22 cellular contexts compared by ENCODE assay signal in the genomic region with DNA sequence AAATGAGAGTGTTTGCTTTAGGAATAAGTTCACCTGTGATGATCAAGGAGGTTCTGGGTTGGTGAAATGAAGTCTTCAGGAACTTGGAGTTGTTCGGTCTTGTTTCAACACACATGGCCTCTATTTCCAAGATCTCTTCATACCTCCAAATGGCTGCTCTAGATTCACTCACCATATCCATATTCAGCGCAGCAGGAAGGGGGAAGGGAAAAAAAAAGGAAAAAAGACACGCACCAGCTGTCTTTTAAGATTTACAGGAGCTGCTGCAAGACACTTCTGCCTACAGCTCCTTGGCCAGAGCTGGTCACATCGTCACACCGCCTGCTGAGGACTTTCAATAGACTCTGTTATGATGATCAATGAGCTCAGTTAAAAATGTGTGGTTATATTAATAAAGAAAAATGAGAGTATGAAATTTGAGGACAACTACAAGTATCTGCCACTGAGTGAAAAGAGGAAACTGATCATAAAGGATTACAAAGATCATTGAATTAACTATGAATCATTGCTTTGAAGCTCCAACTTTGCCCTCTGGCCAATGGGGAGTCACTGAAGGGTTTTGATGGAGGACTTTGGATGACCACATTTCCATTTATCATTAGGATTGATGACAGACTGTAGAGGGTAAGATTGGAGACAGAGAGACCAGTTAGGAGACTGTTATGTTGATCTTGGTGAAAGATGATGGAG.
A peak's percentile ranks its signal among the peaks of the same experiment; 100 is the strongest.
DNase-seq lines count a peak whose midpoint lies in the region; ATAC-seq and TF ChIP-seq lines count a peak whose summit lies in the region.
"Had no signal": no experiment of that assay in that cellular context is flagged by ENCODE, and none has a peak within 500 bp of the region (broad histone marks: within the 10 kb centered on the region; RNA-seq: fewer than 3 reads in every experiment).

No MANE protein-coding gene starts in this region.

- 89 to 93% methylated on average over 5 of the region's 5 CpGs for WGBS in lower leg skin, 2 donors

- DNase-seq in NCI-H82 (lab: John Stamatoyannopoulos, UW): peak; percentile 11
- DNase-seq in NCI-H82 treated with DMSO at 0.1 percent for 48 hours (lab: John Stamatoyannopoulos, UW; ENCODE audit: unreplicated experiment): no peak
- no peak for DNase-seq in RWPE2 (ENCODE audit: low spot score)
- DNase-seq in fibroblast of mammary gland (ENCODE audit: low read depth): peak; percentile 91
- DNase-seq in lower leg skin (ENCODE audit: low spot score in 2 of 2): no peak
- no peak for DNase-seq in SW 1271 (lab: John Stamatoyannopoulos, UW)
- no peak for DNase-seq in mucosa of descending colon
- DNase-seq in DMS 273 (lab: John Stamatoyannopoulos, UW; ENCODE audit: unreplicated experiment): no peak
- DNase-seq: CD8-positive, alpha-beta T cell; DND-41; GDM1; GOT3; HFFc6; KG1; NCI-H1092 treated with DMSO at 0.1 percent for 48 hours; NCI-H2081 treated with DMSO at 0.1 percent for 48 hours; NCI-H510A treated with DMSO at 0.1 percent for 48 hours; SHP77 had no signal

- H3K9me3 ChIP-seq in RWPE2 (ENCODE audit: severe bottlenecking): peaks cover 4% of the 10 kb centered on the region
- H3K9me3 ChIP-seq in mucosa of descending colon: no peaks in the 10 kb centered on the region
- H3K9me3 ChIP-seq: BLaER1, Peyer's patch had no signal

- TF ChIP-seq POLR2A in lower leg skin (IDR thresholded peaks at IDR 0.05): no peak

- TF ChIP-seq CTCF in RWPE2 (IDR thresholded peaks at IDR 0.05; ENCODE audit: poor library complexity, severe bottlenecking) (no peak), fibroblast of mammary gland (conservative IDR thresholded peaks at IDR 0.05; ENCODE audit: control insufficient read depth, insufficient read depth, low read depth, low read length) (no peak), lower leg skin (IDR thresholded peaks at IDR 0.05) (no peak), mucosa of descending colon (IDR thresholded peaks at IDR 0.05) (no peak)

- H3K36me3 ChIP-seq in RWPE2 (ENCODE audit: low read depth): no peaks in the 10 kb centered on the region
- H3K36me3 ChIP-seq in mucosa of descending colon (ENCODE audit: low read depth): no peaks in the 10 kb centered on the region
- H3K36me3 ChIP-seq: BLaER1, Peyer's patch had no signal

- H3K4me3 ChIP-seq in RWPE2 (ENCODE audit: severe bottlenecking): no peak overlapping the region
- peak overlapping the region; percentile 57 for H3K4me3 ChIP-seq in fibroblast of mammary gland (ENCODE audit: control insufficient read depth, low read depth, low read length)
- no peak overlapping the region for H3K4me3 ChIP-seq in lower leg skin (ENCODE audit: low read depth, poor library complexity, severe bottlenecking)
- H3K4me3 ChIP-seq in mucosa of descending colon: no peak overlapping the region
- H3K4me3 ChIP-seq: BLaER1, GM12878, Peyer's patch had no signal

- peak overlapping the region; percentile 100 for H3K27ac ChIP-seq in RWPE2 (ENCODE audit: poor library complexity, severe bottlenecking)
- H3K27ac ChIP-seq: 22Rv1, BLaER1, Peyer's patch had no signal

- intact Hi-C loops in lower leg skin (cut with DNase I; ENCODE audit: low total_unique reads): no loop called here
- intact Hi-C loops in mucosa of descending colon (cut with DNase I, micrococcal nuclease): no loop called here

- H3K4me1 ChIP-seq in RWPE2 (ENCODE audit: insufficient read depth, poor library complexity, severe bottlenecking) (peaks cover 10% of the 10 kb centered on the region), mucosa of descending colon (ENCODE audit: low read depth) (no peaks in the 10 kb centered on the region)
- H3K4me1 ChIP-seq: BLaER1, Peyer's patch had no signal

- H3K27me3 ChIP-seq in RWPE2 (ENCODE audit: insufficient read depth, poor library complexity, severe bottlenecking): no peaks in the 10 kb centered on the region
- H3K27me3 ChIP-seq: BLaER1, Peyer's patch had no signal

- ATAC-seq in RWPE2 (ENCODE audit: low read depth) (no peak), mucosa of descending colon (no peak)
- ATAC-seq: CD8-positive, alpha-beta T cell; GM12878 had no signal

Comparison
In these comparisons a context has a peak if more than half of its experiments do, and no peak if none do; other contexts are left out.
1. DNase-seq: peak in NCI-H82 (single experiment) and fibroblast of mammary gland (single experiment); none in NCI-H82 treated with DMSO at 0.1 percent for 48 hours (single experiment), RWPE2 (single experiment), lower leg skin (0 of 2), SW 1271 (0 of 2), mucosa of descending colon (0 of 3) and DMS 273 (single experiment).